8 cellular contexts compared by ENCODE assay signal in genomic region chr7:152259645-152260044, GRCh38.
A peak's percentile ranks its signal among the peaks of the same experiment; 100 is the strongest.
DNase-seq lines count a peak whose midpoint lies in the region; ATAC-seq and TF ChIP-seq lines count a peak whose summit lies in the region.
"Not testable (repeated sequence)": the region's sequence is repeated elsewhere in the genome, so short reads cannot be mapped to it uniquely, and the experiment has no call there.

No MANE protein-coding gene starts in this region.

- not testable (repeated sequence) for H3K14ac ChIP-seq in IMR-90 (replicated peaks; ENCODE audit: low read depth, low read length); mesenchymal stem cell (ENCODE audit: low read length in 2 of 2)

- H3K4me1 Mint-ChIP-seq in CD8-positive, alpha-beta memory T cell, result peaks cover 18 to 46% (median 45%) of the 10 kb centered on the region in 3 donors
- peaks cover 21% of the 10 kb centered on the region for H3K4me1 Mint-ChIP-seq in WTC11
- H3K4me1 Mint-ChIP-seq in chondrocyte (ENCODE audit: low read depth), result peaks cover 26% of the 10 kb centered on the region
- H3K4me1 Mint-ChIP-seq in stimulated activated memory B cell treated with anti-CD40 and anti-IgM and Interleukin-4, amounts not matched to agents 10 μg/mL and 1 μg/mL and 100 μg/mL, for 72 hours, result peaks cover 14% of the 10 kb centered on the region

- not testable (repeated sequence) for H3K9me2 ChIP-seq in GM23248 (ENCODE audit: insufficient read depth)

- not testable (repeated sequence) for H3K9me3 ChIP-seq in CD8-positive, alpha-beta memory T cell (ENCODE audit: low read length); GM23248 (ENCODE audit: low read depth); IMR-90 (ENCODE audit: control insufficient read depth, insufficient read depth, low read length); mesenchymal stem cell (ENCODE audit: control insufficient read depth, low read length)

- CTCF ChIA-PET in CD8-positive, alpha-beta memory T cell (lab: Charles Lee); IMR-90 (lab: Yijun Ruan, JAX); WTC11 (lab: Charles Lee): not testable (repeated sequence)

- H2BK15ac ChIP-seq in IMR-90 (ENCODE audit: low read depth, low read length); mesenchymal stem cell (ENCODE audit: low read depth, poor library complexity, severe bottlenecking): not testable (repeated sequence)

- POLR2A ChIA-PET in CD8-positive, alpha-beta memory T cell (lab: Charles Lee); IMR-90 (lab: Charles Lee; ENCODE audit: unreplicated experiment); WTC11 (lab: Charles Lee): not testable (repeated sequence)

- H2BK120ac ChIP-seq in IMR-90 (ENCODE audit: low read depth, low read length); mesenchymal stem cell (ENCODE audit: low read depth, low read length): not testable (repeated sequence)

- dilution Hi-C loops in IMR-90 (cut with HindIII; ENCODE audit: low sequenced_read_pairs, unreplicated experiment), result not testable (repeated sequence)

- not testable (repeated sequence) for H3K27me3 ChIP-seq in CD8-positive, alpha-beta memory T cell (ENCODE audit: insufficient read depth, low read length, poor library complexity, severe bottlenecking); GM23248 (replicated peaks; ENCODE audit: insufficient read depth); IMR-90 (ENCODE audit: control insufficient read depth, insufficient read depth, low read length); mesenchymal stem cell (ENCODE audit: control insufficient read depth in 1 of 2, insufficient read depth in 1 of 2, low read length in 2 of 2)

- not testable (repeated sequence) for BruUV-seq in IMR-90 (replicated peaks; lab: Mats Ljungman, UMichigan)

- H3K27ac Mint-ChIP-seq in CD8-positive, alpha-beta memory T cell, result peak overlapping the region in 6 of 8 donors; percentile 4 to 88 (median 33)
- 0 out of 2 replicates have a peak overlapping the region, but pooled peaks have one; percentile 10 for H3K27ac Mint-ChIP-seq in WTC11
- peak overlapping the region; percentile 19 for H3K27ac Mint-ChIP-seq in chondrocyte (ENCODE audit: unreplicated experiment)
- peak overlapping the region; percentile 23 for H3K27ac Mint-ChIP-seq in stimulated activated memory B cell treated with anti-CD40 and anti-IgM and Interleukin-4, amounts not matched to agents 10 μg/mL and 1 μg/mL and 100 μg/mL, for 72 hours

- intact Hi-C loops in IMR-90 (cut with micrococcal nuclease), result not testable (repeated sequence)

- H4K5ac ChIP-seq in IMR-90 (ENCODE audit: low read depth, low read length), result not testable (repeated sequence)

- not testable (repeated sequence) for H2BK5ac ChIP-seq in IMR-90 (ENCODE audit: low read depth, low read length, poor library complexity, severe bottlenecking); mesenchymal stem cell (ENCODE audit: low read depth, low read length, poor library complexity, severe bottlenecking)

- not testable (repeated sequence) for H3K36me3 ChIP-seq in CD8-positive, alpha-beta memory T cell (ENCODE audit: insufficient read depth, low read length); IMR-90 (ENCODE audit: control insufficient read depth, insufficient read depth, low read length)
- peaks cover 13% of the 10 kb centered on the region; the same call in 1 of the 2 replicates for H3K36me3 ChIP-seq in GM23248 (ENCODE audit: low read depth)
- peaks cover 6 to 23% of the 10 kb centered on the region in 2 experiments for H3K36me3 ChIP-seq in mesenchymal stem cell (ENCODE audit: control insufficient read depth in 1 of 2, insufficient read depth in 2 of 2, low read depth in 1 of 2, low read length in 2 of 2)

- H3K23ac ChIP-seq in IMR-90 (ENCODE audit: low read depth, low read length); mesenchymal stem cell (ENCODE audit: low read length in 2 of 2): not testable (repeated sequence)

- H3K36me3 Mint-ChIP-seq in CD8-positive, alpha-beta memory T cell, result peaks cover 21 to 69% (median 25%) of the 10 kb centered on the region in 3 donors
- not testable (repeated sequence) for H3K36me3 Mint-ChIP-seq in WTC11
- peaks cover 14% of the 10 kb centered on the region for H3K36me3 Mint-ChIP-seq in chondrocyte (ENCODE audit: low read depth)
- peaks cover 75% of the 10 kb centered on the region for H3K36me3 Mint-ChIP-seq in stimulated activated memory B cell treated with anti-CD40 and anti-IgM and Interleukin-4, amounts not matched to agents 10 μg/mL and 1 μg/mL and 100 μg/mL, for 72 hours

- H3K9me1 ChIP-seq in IMR-90 (ENCODE audit: insufficient read depth, low read length), result not testable (repeated sequence)

- not testable (repeated sequence) for H2BK20ac ChIP-seq in IMR-90 (ENCODE audit: low read depth, low read length)

- TF ChIP-seq CTCF in IMR-90 (conservative IDR thresholded peaks at IDR 0.05; ENCODE audit: low read depth, low read length); WTC11 (IDR thresholded peaks at IDR 0.05); chondrocyte (IDR thresholded peaks at IDR 0.05): not testable (repeated sequence)

- H3K4me3 Mint-ChIP-seq in CD8-positive, alpha-beta memory T cell, result peak overlapping the region in 1 of 7 donors; percentile 4
- not testable (repeated sequence) for H3K4me3 Mint-ChIP-seq in WTC11; chondrocyte (ENCODE audit: unreplicated experiment); stimulated activated memory B cell treated with anti-CD40 and anti-IgM and Interleukin-4, amounts not matched to agents 10 μg/mL and 1 μg/mL and 100 μg/mL, for 72 hours

- TF ChIP-seq RAD21 in IMR-90 (IDR thresholded peaks at IDR 0.05; ENCODE audit: low read length), result not testable (repeated sequence)

- not testable (repeated sequence) for H3K4me3 ChIP-seq in CD8-positive, alpha-beta memory T cell (ENCODE audit: low read length); GM23248; IMR-90 (ENCODE audit: insufficient read depth, low read depth, low read length); mesenchymal stem cell (ENCODE audit: insufficient read depth in 1 of 2, low read depth in 1 of 2, low read length in 2 of 2)

- peaks cover 56% of the 10 kb centered on the region for H3K79me2 ChIP-seq in GM23248 (ENCODE audit: insufficient read depth)

- not testable (repeated sequence) for H3K27me3 Mint-ChIP-seq in CD8-positive, alpha-beta memory T cell; WTC11 (ENCODE audit: low read depth); chondrocyte (ENCODE audit: low read depth); stimulated activated memory B cell treated with anti-CD40 and anti-IgM and Interleukin-4, amounts not matched to agents 10 μg/mL and 1 μg/mL and 100 μg/mL, for 72 hours

- H4K20me1 ChIP-seq in GM23248 (ENCODE audit: insufficient read depth); IMR-90 (ENCODE audit: insufficient read depth, low read length): not testable (repeated sequence)

- not testable (repeated sequence) for H4K8ac ChIP-seq in IMR-90 (ENCODE audit: low read depth in 2 of 2, low read length in 2 of 2); mesenchymal stem cell (ENCODE audit: low read length)

- peak; percentile 85 for ATAC-seq in IMR-90 (ENCODE audit: low read depth)
- ATAC-seq in WTC11; stimulated activated memory B cell treated with anti-CD40 and anti-IgM and Interleukin-4, amounts not matched to agents 10 μg/mL and 1 μg/mL and 100 μg/mL, for 72 hours: not testable (repeated sequence)

- not testable (repeated sequence) for H3K9me3 Mint-ChIP-seq in CD8-positive, alpha-beta memory T cell; WTC11; chondrocyte (ENCODE audit: low read depth); stimulated activated memory B cell treated with anti-CD40 and anti-IgM and Interleukin-4, amounts not matched to agents 10 μg/mL and 1 μg/mL and 100 μg/mL, for 72 hours

- not testable (repeated sequence) for H4K91ac ChIP-seq in IMR-90 (ENCODE audit: insufficient read depth, low read depth, low read length); mesenchymal stem cell (ENCODE audit: low read length)

- H3K56ac ChIP-seq in IMR-90 (ENCODE audit: extremely low read depth, insufficient read depth, low read length), result not testable (repeated sequence)

- H3F3A ChIP-seq in GM23248 (ENCODE audit: insufficient read depth), result peaks cover 14% of the 10 kb centered on the region

- H2AK5ac ChIP-seq in IMR-90 (ENCODE audit: low read depth, low read length); mesenchymal stem cell (ENCODE audit: low read length, severe bottlenecking): not testable (repeated sequence)

- in situ Hi-C loops in GM23248 (cut with MboI); IMR-90 (cut with MboI; ENCODE audit: low sequenced_read_pairs): not testable (repeated sequence)

- H2AFZ ChIP-seq in GM23248; IMR-90 (replicated peaks; ENCODE audit: low read length, poor library complexity); mesenchymal stem cell (ENCODE audit: low read depth, low read length): not testable (repeated sequence)

- not testable (repeated sequence) for H3K27ac ChIP-seq in CD8-positive, alpha-beta memory T cell (ENCODE audit: low read depth, low read length); IMR-90 (ENCODE audit: insufficient read depth, low read length); mesenchymal stem cell (ENCODE audit: low read length, poor library complexity, severe bottlenecking)
- H3K27ac ChIP-seq in GM23248, result peak overlapping the region; percentile 47; the same call in 1 of the 2 replicates

- H2BK12ac ChIP-seq in mesenchymal stem cell (ENCODE audit: low read length in 2 of 2), result not testable (repeated sequence)

- not testable (repeated sequence) for H3K4me2 ChIP-seq in GM23248 (ENCODE audit: unreplicated experiment); IMR-90 (ENCODE audit: low read depth, low read length); mesenchymal stem cell (ENCODE audit: low read length, poor library complexity, severe bottlenecking)

- DNase-seq in CD8-positive, alpha-beta memory T cell; WTC11 (ENCODE audit: low spot score); chondrocyte (ENCODE audit: low spot score): not testable (repeated sequence)
- peak; percentile 13 for DNase-seq in GM23248
- peak; percentile 37 for DNase-seq in IMR-90
- peak; percentile 22 for DNase-seq in fibroblast of peridontal ligament (ENCODE audit: extremely low read depth)
- DNase-seq in mesenchymal stem cell, result peak; percentile 46

- H3K79me1 ChIP-seq in IMR-90 (ENCODE audit: low read depth in 1 of 2, low read length in 2 of 2) (peaks cover 7 to 32% of the 10 kb centered on the region in 2 experiments), mesenchymal stem cell (replicated peaks; ENCODE audit: low read length, poor library complexity, severe bottlenecking) (peaks cover 10% of the 10 kb centered on the region)

- H3K4ac ChIP-seq in IMR-90 (ENCODE audit: low read depth, low read length); mesenchymal stem cell (ENCODE audit: low read depth in 1 of 2, low read length in 2 of 2): not testable (repeated sequence)

- not testable (repeated sequence) for H3K18ac ChIP-seq in IMR-90 (ENCODE audit: low read depth, low read length); mesenchymal stem cell (ENCODE audit: low read depth in 1 of 2, low read length in 2 of 2)

- not testable (repeated sequence) for H2AK9ac ChIP-seq in IMR-90 (replicated peaks; ENCODE audit: low read depth, low read length, poor library complexity)

- not testable (repeated sequence) for H3K9ac ChIP-seq in GM23248; IMR-90 (ENCODE audit: low read depth, low read length); mesenchymal stem cell (ENCODE audit: low read length)

- not testable (repeated sequence) for TF ChIP-seq POLR2A in IMR-90 (IDR thresholded peaks at IDR 0.05; ENCODE audit: low read depth, low read length)

- H3K4me1 ChIP-seq in CD8-positive, alpha-beta memory T cell (ENCODE audit: insufficient read depth, low read length); IMR-90 (ENCODE audit: control insufficient read depth, insufficient read depth, low read length); mesenchymal stem cell (ENCODE audit: control insufficient read depth, insufficient read depth, low read depth, low read length): not testable (repeated sequence)
- peaks cover 11% of the 10 kb centered on the region; the same call in 1 of the 2 replicates for H3K4me1 ChIP-seq in GM23248 (ENCODE audit: insufficient read depth)
